ENCODE assay signal across 8 cellular contexts in genomic region chr16:12801511-12802042, GRCh38. TPM values are rescaled to one million over a fixed set of nuclear protein-coding genes. Genes with fewer than 3 reads are reported as not detected.
DNase-seq lines count a peak whose midpoint lies in the region; ATAC-seq lines count a peak whose summit lies in the region.

No MANE protein-coding gene starts in this region.

- H3K4me1 ChIP-seq in aorta (ENCODE audit: control insufficient read depth in 1 of 2, insufficient read depth in 2 of 2, low read length in 2 of 2): peaks cover 0 to 3% of the 10 kb centered on the region in 2 donors

- H3K36me3 ChIP-seq in aorta (ENCODE audit: control insufficient read depth in 1 of 2, insufficient read depth in 2 of 2, low read length in 1 of 2): no peaks in the 10 kb centered on the region

- no peaks in the 10 kb centered on the region for H3K9me3 ChIP-seq in aorta (ENCODE audit: control insufficient read depth, low read length)

- no peaks in the 10 kb centered on the region for H3K9me3 Mint-ChIP-seq in activated T-helper 2 cell treated with anti-CD3 and anti-CD28 coated beads, Interferon-gamma antibody, Interleukin-2, Interleukin-4, amounts not matched to agents 10 μg/mL and 5 μg/mL and 100 μg/mL, durations not matched to agents 14 hours and 24 hours and 36 hours

- ATAC-seq in HG03159 (IDR thresholded peaks at IDR 0.05; ENCODE audit: unreplicated experiment) (peak; percentile 27), aorta (ENCODE audit: low FRiP score) (no peak)

- no peak overlapping the region for H3K4me3 ChIP-seq in aorta (ENCODE audit: low read length in 2 of 2)

- H3K36me3 Mint-ChIP-seq in activated T-helper 2 cell treated with anti-CD3 and anti-CD28 coated beads, Interferon-gamma antibody, Interleukin-2, Interleukin-4, amounts not matched to agents 10 μg/mL and 5 μg/mL and 100 μg/mL, durations not matched to agents 14 hours and 24 hours and 36 hours (ENCODE audit: low read depth): peaks cover 19% of the 10 kb centered on the region

- peak overlapping the region; percentile 95 for H3K4me3 Mint-ChIP-seq in activated T-helper 2 cell treated with anti-CD3 and anti-CD28 coated beads, Interferon-gamma antibody, Interleukin-2, Interleukin-4, amounts not matched to agents 10 μg/mL and 5 μg/mL and 100 μg/mL, durations not matched to agents 14 hours and 24 hours and 36 hours (ENCODE audit: low read depth)

- intact Hi-C loops in activated T-helper 2 cell treated with anti-CD3 and anti-CD28 coated beads, Interferon-gamma antibody, Interleukin-2, Interleukin-4, amounts not matched to agents 10 μg/mL and 5 μg/mL and 100 μg/mL, durations not matched to agents 14 hours and 24 hours and 36 hours (cut with micrococcal nuclease): loop anchor here (1.0 to 5.0 kb wide), 2 partner anchors 51 to 719 kb away; no protein-coding TSS in a partner anchor
- intact Hi-C loops in aorta (cut with DNase I): loop anchor here (10.0 kb wide), 2 partner anchors 313 to 707 kb away; no protein-coding TSS in a partner anchor

- WGBS in aorta, 2 donors: 19 to 27% methylated on average over 4 of the region's 4 CpGs

- H3K27ac ChIP-seq in aorta (ENCODE audit: low read depth in 1 of 2, low read length in 2 of 2): peak overlapping the region; percentile 18 to 30

- H3K27ac Mint-ChIP-seq in activated T-helper 2 cell treated with anti-CD3 and anti-CD28 coated beads, Interferon-gamma antibody, Interleukin-2, Interleukin-4, amounts not matched to agents 10 μg/mL and 5 μg/mL and 100 μg/mL, durations not matched to agents 14 hours and 24 hours and 36 hours: peak overlapping the region; percentile 84

- H3K27me3 Mint-ChIP-seq in activated T-helper 2 cell treated with anti-CD3 and anti-CD28 coated beads, Interferon-gamma antibody, Interleukin-2, Interleukin-4, amounts not matched to agents 10 μg/mL and 5 μg/mL and 100 μg/mL, durations not matched to agents 14 hours and 24 hours and 36 hours (ENCODE audit: low read depth): no peaks in the 10 kb centered on the region

- peaks cover 34% of the 10 kb centered on the region for H3K4me1 Mint-ChIP-seq in activated T-helper 2 cell treated with anti-CD3 and anti-CD28 coated beads, Interferon-gamma antibody, Interleukin-2, Interleukin-4, amounts not matched to agents 10 μg/mL and 5 μg/mL and 100 μg/mL, durations not matched to agents 14 hours and 24 hours and 36 hours (ENCODE audit: low read depth)

- DNase-seq in COLO829 (ENCODE audit: low spot score) (peak; percentile 43), iris pigment epithelial cell (ENCODE audit: low read depth) (peak; percentile 97), aorta (peak in 1 of 2 donors; percentile 56), NCI-H526 (lab: John Stamatoyannopoulos, UW) (no peak), NCI-H1092 (lab: John Stamatoyannopoulos, UW) (no peak), cerebellar nuclear complex (lab: John Stamatoyannopoulos, UW) (no peak)
- DNase-seq in activated T-helper 2 cell treated with anti-CD3 and anti-CD28 coated beads, Interferon-gamma antibody, Interleukin-2, Interleukin-4, amounts not matched to agents 10 μg/mL and 5 μg/mL and 100 μg/mL, durations not matched to agents 14 hours and 24 hours and 36 hours (ENCODE audit: low spot score): no peak

- no peaks in the 10 kb centered on the region for H3K27me3 ChIP-seq in aorta (ENCODE audit: control insufficient read depth in 1 of 2, insufficient read depth in 2 of 2, low read length in 1 of 2)

RNA-seq across cellular contexts. Expression of gene CPPED1, which starts 2.1 kb away (rescaled TPM):
- total RNA-seq in activated T-helper 2 cell treated with anti-CD3 and anti-CD28 coated beads, Interferon-gamma antibody, Interleukin-2, Interleukin-4, amounts not matched to agents 10 μg/mL and 5 μg/mL and 100 μg/mL, durations not matched to agents 14 hours and 24 hours and 36 hours: 9.0 and 9.5 TPM in 2 replicates
- 10 to 100 TPM; 19.4 to 20.2 TPM for total RNA-seq in aorta
- polyA plus RNA-seq in aorta: 10 to 100 TPM; 16.9 to 25.3 TPM

Comparison
In these comparisons a context has a peak if more than half of its experiments do, and no peak if none do; other contexts are left out.
1. DNase-seq: peak in COLO829 (single experiment) and iris pigment epithelial cell (single experiment); none in activated T-helper 2 cell treated with anti-CD3 and anti-CD28 coated beads, Interferon-gamma antibody, Interleukin-2, Interleukin-4, amounts not matched to agents 10 μg/mL and 5 μg/mL and 100 μg/mL, durations not matched to agents 14 hours and 24 hours and 36 hours (single experiment), NCI-H526 (0 of 2), NCI-H1092 (single experiment) and cerebellar nuclear complex (0 of 2).